ENCODE assay signal across 10 cellular contexts in the genomic region with DNA sequence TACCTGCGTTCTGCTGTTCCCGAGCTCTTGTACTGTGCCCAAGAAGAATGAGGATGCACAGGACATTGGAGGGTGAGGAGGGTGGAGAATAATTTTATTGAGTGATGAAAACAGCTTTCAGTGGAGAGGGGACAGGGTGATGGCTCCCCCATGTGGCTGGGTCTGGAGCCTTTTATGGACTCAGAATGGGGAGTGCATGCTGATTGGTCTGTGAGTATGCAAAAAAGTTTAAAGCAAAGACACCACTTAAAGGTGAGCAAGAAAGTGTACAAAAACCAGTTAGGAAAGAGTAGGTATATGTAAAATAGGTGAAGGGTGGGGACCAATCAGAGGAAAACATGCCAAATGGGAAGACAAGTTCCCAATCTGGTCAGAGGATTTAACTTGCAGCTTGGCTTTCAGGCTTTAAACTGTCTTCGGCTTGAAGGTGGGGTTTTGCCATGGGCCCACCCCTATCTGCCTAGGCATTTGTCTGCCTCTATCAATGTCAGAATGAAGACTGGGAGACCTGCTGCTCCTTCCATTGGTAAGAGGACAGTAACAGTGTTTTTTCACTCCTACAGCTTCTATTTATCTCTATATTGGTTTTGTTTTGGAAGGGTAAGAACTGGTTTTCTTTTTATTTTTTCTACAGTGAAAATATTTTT.
A peak's percentile ranks its signal among the peaks of the same experiment; 100 is the strongest.
DNase-seq lines count a peak whose midpoint lies in the region; FAIRE-seq and TF ChIP-seq lines count a peak whose summit lies in the region.
"Had no signal": no experiment of that assay in that cellular context is flagged by ENCODE, and none has a peak within 500 bp of the region (broad histone marks: within the 10 kb centered on the region; RNA-seq: fewer than 3 reads in every experiment).

No MANE protein-coding gene starts in this region.

- TF ChIP-seq CTCF in D721Med (IDR thresholded peaks at IDR 0.05; ENCODE audit: insufficient read depth, missing control alignments): peak; percentile 42
- peak; percentile 66 for TF ChIP-seq CTCF in bronchial epithelial cell (IDR thresholded peaks at IDR 0.05; ENCODE audit: insufficient read depth, low read length, severe bottlenecking)
- no peak for TF ChIP-seq CTCF in nephron progenitor cell (IDR thresholded peaks at IDR 0.05)
- TF ChIP-seq CTCF in osteocyte (IDR thresholded peaks at IDR 0.05): no peak

- H3K27me3 ChIP-seq in bronchial epithelial cell (ENCODE audit: control insufficient read depth, insufficient read depth, low read length): no peaks in the 10 kb centered on the region

- H3K4me3 Mint-ChIP-seq in nephron progenitor cell (no peak overlapping the region), osteocyte (ENCODE audit: unreplicated experiment) (no peak overlapping the region)

- H3K4me1 Mint-ChIP-seq in nephron progenitor cell (peaks cover 18% of the 10 kb centered on the region), osteocyte (ENCODE audit: unreplicated experiment) (peaks cover 35% of the 10 kb centered on the region)

- no peak overlapping the region for H3K4me3 ChIP-seq in bronchial epithelial cell (ENCODE audit: low read depth, low read length)
- H3K4me3 ChIP-seq: smooth muscle cell had no signal

- no peak for FAIRE-seq in D721Med (lab: Jason Lieb, UNC)
- FAIRE-seq in bronchial epithelial cell (lab: Jason Lieb, UNC): no peak

- H3K9me3 Mint-ChIP-seq in nephron progenitor cell: peaks cover 8% of the 10 kb centered on the region
- no peaks in the 10 kb centered on the region for H3K9me3 Mint-ChIP-seq in osteocyte (ENCODE audit: unreplicated experiment)

- H3K27me3 Mint-ChIP-seq in nephron progenitor cell (ENCODE audit: low read depth, poor library complexity) (peaks cover 9% of the 10 kb centered on the region), osteocyte (ENCODE audit: unreplicated experiment) (peaks cover 4% of the 10 kb centered on the region)

- no peaks in the 10 kb centered on the region for H3K36me3 Mint-ChIP-seq in nephron progenitor cell (ENCODE audit: low read depth)
- no peaks in the 10 kb centered on the region for H3K36me3 Mint-ChIP-seq in osteocyte (ENCODE audit: unreplicated experiment)

- no peaks in the 10 kb centered on the region for H3K36me3 ChIP-seq in bronchial epithelial cell (ENCODE audit: control insufficient read depth, insufficient read depth, low read length)

- DNase-seq in D721Med (ENCODE audit: insufficient read length, low spot score) (no peak), HT-29 (ENCODE audit: low spot score) (peak; percentile 29), bronchial epithelial cell (ENCODE audit: low read depth) (peak; percentile 55), nephron progenitor cell (no peak), NCI-H2171 (lab: John Stamatoyannopoulos, UW) (no peak), glomerular visceral epithelial cell (ENCODE audit: extremely low spot score) (no peak), islet precursor cell (no peak), osteocyte (ENCODE audit: extremely low spot score, unreplicated experiment) (no peak)
- DNase-seq: NCI-H2029 had no signal

- H3K27ac Mint-ChIP-seq in nephron progenitor cell (peak overlapping the region; percentile 12), osteocyte (ENCODE audit: unreplicated experiment) (no peak overlapping the region)

Comparison
In these comparisons a context has a peak if more than half of its experiments do, and no peak if none do; other contexts are left out.
1. DNase-seq: peak in HT-29 (single experiment) and bronchial epithelial cell (single experiment); none in D721Med (single experiment), nephron progenitor cell (single experiment), NCI-H2171 (single experiment), glomerular visceral epithelial cell (single experiment), islet precursor cell (single experiment) and osteocyte (single experiment).
2. CTCF ChIP-seq: peak in D721Med (single experiment) and bronchial epithelial cell (single experiment); none in nephron progenitor cell (single experiment) and osteocyte (single experiment).